In genomic region chr13:113023694-113024430, GRCh38 we compare ENCODE assay signal across 19 cellular contexts. TPM values are rescaled to one million over a fixed set of nuclear protein-coding genes. Genes with fewer than 3 reads are reported as not detected.
DNase-seq lines count a peak whose midpoint lies in the region; ATAC-seq and TF ChIP-seq lines count a peak whose summit lies in the region.
"Had no signal": no experiment of that assay in that cellular context is flagged by ENCODE, and none has a peak within 500 bp of the region (broad histone marks: within the 10 kb centered on the region; RNA-seq: fewer than 3 reads in every experiment).

No MANE protein-coding gene starts in this region.

- no peaks in the 10 kb centered on the region for H3K9me3 ChIP-seq in left ventricle myocardium inferior (replicated peaks)
- no peaks in the 10 kb centered on the region for H3K9me3 ChIP-seq in iPS-18a (ENCODE audit: control insufficient read depth, low read depth, low read length)
- no peaks in the 10 kb centered on the region for H3K9me3 ChIP-seq in A673 (ENCODE audit: low read depth, low read length, poor library complexity, severe bottlenecking)

- no TSS peak for BruUV-seq in A673 (replicated peaks; lab: Mats Ljungman, UMichigan)

- H3K4me3 ChIP-seq in left ventricle myocardium inferior (no peak overlapping the region), iPS-18a (ENCODE audit: low read length) (no peak overlapping the region), dorsolateral prefrontal cortex (peak overlapping the region in 1 of 59 donors; percentile 33), A673 (ENCODE audit: low read depth, low read length, poor library complexity, severe bottlenecking) (no peak overlapping the region)

- no peak for ATAC-seq in Right ventricle myocardium superior (ENCODE audit: poor library complexity)

- H3K27me3 ChIP-seq in left ventricle myocardium inferior (ENCODE audit: low read depth), result no peaks in the 10 kb centered on the region
- H3K27me3 ChIP-seq in iPS-18a (ENCODE audit: control insufficient read depth, insufficient read depth, low read length), result no peaks in the 10 kb centered on the region
- H3K27me3 ChIP-seq in dorsolateral prefrontal cortex, result peaks cover 0 to 11% (median 0%) of the 10 kb centered on the region in 45 donors
- H3K27me3 ChIP-seq in A673 (replicated peaks; ENCODE audit: insufficient read depth, low read depth, low read length, poor library complexity), result peaks cover 40% of the 10 kb centered on the region

- no peaks in the 10 kb centered on the region for H3K36me3 Mint-ChIP-seq in nephron progenitor cell (ENCODE audit: low read depth)
- H3K36me3 Mint-ChIP-seq in endothelial cell (ENCODE audit: low read depth, unreplicated experiment), result peaks cover 4% of the 10 kb centered on the region

- CTCF ChIA-PET in A673 (lab: Charles Lee), result interaction anchor here (0.5 kb wide), 1 partner anchor 86 kb away, joined by 5 read pairs; no protein-coding TSS in a partner anchor

- no peak for DNase-seq in left ventricle myocardium inferior
- no peak for DNase-seq in Right ventricle myocardium superior
- no peak for DNase-seq in nephron progenitor cell
- DNase-seq in dorsolateral prefrontal cortex, result no peak
- no peak for DNase-seq in A673 (ENCODE audit: low spot score)
- DNase-seq in RPMI8226, result no peak
- DNase-seq in endothelial cell (ENCODE audit: low spot score), result no peak
- DNase-seq: 8988T, C1 segment of cervical spinal cord, COR-L47, DMS153, EL, KBM-7, NCI-H1048, NCI-H187, NCI-H774, SIG-M5 had no signal

- H3K27me3 Mint-ChIP-seq in nephron progenitor cell (ENCODE audit: low read depth, poor library complexity) (peaks cover 8% of the 10 kb centered on the region), endothelial cell (ENCODE audit: unreplicated experiment) (peaks cover 20% of the 10 kb centered on the region)

- intact Hi-C loops in left ventricle myocardium inferior (cut with micrococcal nuclease), result loop anchor here (10.0 kb wide), 1 partner anchor 79 kb away; no protein-coding TSS in a partner anchor
- intact Hi-C loops in Right ventricle myocardium superior (cut with DNase I), result no loop called here
- intact Hi-C loops in dorsolateral prefrontal cortex (cut with DNase I), result no loop called here
- intact Hi-C loops in A673 (cut with micrococcal nuclease; ENCODE audit: unreplicated experiment), result no loop called here

- peaks cover 20% of the 10 kb centered on the region for H3K36me3 ChIP-seq in left ventricle myocardium inferior
- no peaks in the 10 kb centered on the region for H3K36me3 ChIP-seq in iPS-18a (ENCODE audit: control insufficient read depth, low read depth, low read length)
- H3K36me3 ChIP-seq in A673 (ENCODE audit: insufficient read depth, low read length, poor library complexity, severe bottlenecking), result no peaks in the 10 kb centered on the region

- H3K4me3 Mint-ChIP-seq in nephron progenitor cell, result no peak overlapping the region
- H3K4me3 Mint-ChIP-seq in endothelial cell (ENCODE audit: unreplicated experiment), result no peak overlapping the region

- H3K27ac Mint-ChIP-seq in nephron progenitor cell, result peak overlapping the region; percentile 91
- H3K27ac Mint-ChIP-seq in endothelial cell (ENCODE audit: unreplicated experiment), result no peak overlapping the region

- POLR2A ChIA-PET in A673 (lab: Charles Lee; ENCODE audit: low non-redundant PET), result no interaction called here

- H3K9me3 Mint-ChIP-seq in nephron progenitor cell (no peaks in the 10 kb centered on the region), endothelial cell (ENCODE audit: unreplicated experiment) (no peaks in the 10 kb centered on the region)

- H3K4me1 ChIP-seq in left ventricle myocardium inferior (peaks cover 37% of the 10 kb centered on the region), iPS-18a (ENCODE audit: control insufficient read depth, low read depth, low read length) (peaks cover 16% of the 10 kb centered on the region), A673 (ENCODE audit: insufficient read depth, low read length, poor library complexity, severe bottlenecking) (peaks cover 14% of the 10 kb centered on the region)

- H3K4me1 Mint-ChIP-seq in nephron progenitor cell (peaks cover 40% of the 10 kb centered on the region), endothelial cell (ENCODE audit: unreplicated experiment) (peaks cover 16% of the 10 kb centered on the region)

- H3K9ac ChIP-seq in iPS-18a (ENCODE audit: low read length), result peak overlapping the region; percentile 40

- H3K27ac ChIP-seq in left ventricle myocardium inferior (replicated peaks), result peak overlapping the region; percentile 76
- no peak overlapping the region for H3K27ac ChIP-seq in iPS-18a (ENCODE audit: low read length)
- H3K27ac ChIP-seq in dorsolateral prefrontal cortex, result peak overlapping the region in 29 of 59 donors; percentile 10 to 77 (median 41)
- H3K27ac ChIP-seq in A673 (ENCODE audit: low read depth, low read length, poor library complexity, severe bottlenecking), result no peak overlapping the region

- TF ChIP-seq CTCF in left ventricle myocardium inferior (IDR thresholded peaks at IDR 0.05; ENCODE audit: borderline replicate concordance) (no peak), nephron progenitor cell (IDR thresholded peaks at IDR 0.05) (no peak), dorsolateral prefrontal cortex (IDR thresholded peaks at IDR 0.05 in 54 of 56, conservative IDR thresholded peaks at IDR 0.05 in 2 of 56; ENCODE audit: low read depth in 1 of 56, partially characterized antibody in 56 of 56) (no peak), A673 (conservative IDR thresholded peaks at IDR 0.05; ENCODE audit: low read depth, low read length) (no peak), endothelial cell (IDR thresholded peaks at IDR 0.05; ENCODE audit: unreplicated experiment) (no peak)

RNA-seq across cellular contexts. Expression of gene MCF2L, which starts 54.8 kb away (rescaled TPM):
- total RNA-seq in left ventricle myocardium inferior (41.2 TPM), Right ventricle myocardium superior (38.1 TPM), dorsolateral prefrontal cortex (100 to 1,000 TPM; 181 to 436 (median 311) TPM), A673 (2021) (7.0 and 9.5 TPM in 2 replicates), endothelial cell (ENCODE audit: unreplicated experiment) (16.5 TPM)
- total RNA-seq: M059J had no signal
